In genomic region chr12:85468356-85469157, GRCh38 we compare ENCODE assay signal across 8 cellular contexts.
DNase-seq lines count a peak whose midpoint lies in the region; ATAC-seq, FAIRE-seq and TF ChIP-seq lines count a peak whose summit lies in the region.

No MANE protein-coding gene starts in this region.

- H4K20me1 ChIP-seq in astrocyte (ENCODE audit: insufficient read depth, low read length), result no peaks in the 10 kb centered on the region
- no peaks in the 10 kb centered on the region for H4K20me1 ChIP-seq in hepatocyte (ENCODE audit: insufficient read depth, poor library complexity, severe bottlenecking)

- peak; percentile 32 for FAIRE-seq in astrocyte (lab: Jason Lieb, UNC)

- whole genome bisulfite sequencing in hepatocyte (ENCODE audit: low lambda C conversion rate, missing lambda C conversion rate), result 10% methylated on average over 15 of the region's 15 CpGs

- H3K4me3 ChIP-seq in NT2/D1 (ENCODE audit: insufficient read length, low read depth), result no peak overlapping the region
- H3K4me3 ChIP-seq in astrocyte (ENCODE audit: insufficient read depth, low read depth, low read length), result peak overlapping the region; percentile 49
- no peak overlapping the region for H3K4me3 ChIP-seq in hepatocyte

- H3K36me3 Mint-ChIP-seq in astrocyte (ENCODE audit: low read depth, unreplicated experiment), result no peaks in the 10 kb centered on the region

- ATAC-seq in HG03521 (IDR thresholded peaks at IDR 0.05; ENCODE audit: unreplicated experiment), result peak; percentile 89

- H3K9me3 ChIP-seq in ES-I3 (ENCODE audit: control insufficient read depth, insufficient read depth, low read length) (no peaks in the 10 kb centered on the region; the same call in 1 of the 2 replicates), NT2/D1 (ENCODE audit: insufficient read depth, low read length) (peaks cover 30% of the 10 kb centered on the region), astrocyte (ENCODE audit: insufficient read depth, low read depth, low read length) (no peaks in the 10 kb centered on the region), hepatocyte (ENCODE audit: low read depth) (no peaks in the 10 kb centered on the region)

- no peaks in the 10 kb centered on the region for H3K27me3 Mint-ChIP-seq in astrocyte (ENCODE audit: low read depth, unreplicated experiment)

- peak overlapping the region; percentile 89 for H3K27ac Mint-ChIP-seq in astrocyte (ENCODE audit: unreplicated experiment)

- TF ChIP-seq CTCF in GM20000 (IDR thresholded peaks at IDR 0.05; ENCODE audit: extremely low read depth, missing control alignments), result peak; percentile 74
- peak; percentile 89 for TF ChIP-seq CTCF in astrocyte (IDR thresholded peaks at IDR 0.05; ENCODE audit: insufficient read depth, low read depth, low read length)
- TF ChIP-seq CTCF in hepatocyte (IDR thresholded peaks at IDR 0.05; ENCODE audit: poor library complexity), result peak; percentile 94

- H3K9me2 ChIP-seq in hepatocyte (replicated peaks; ENCODE audit: insufficient read depth), result no peaks in the 10 kb centered on the region

- peak overlapping the region; percentile 78 for H3K4me3 Mint-ChIP-seq in astrocyte (ENCODE audit: unreplicated experiment)

- H3K27me3 ChIP-seq in NT2/D1 (ENCODE audit: insufficient read depth, insufficient read length), result no peaks in the 10 kb centered on the region
- peaks cover 5% of the 10 kb centered on the region for H3K27me3 ChIP-seq in astrocyte (ENCODE audit: insufficient read depth, low read length)
- no peaks in the 10 kb centered on the region for H3K27me3 ChIP-seq in hepatocyte

- H3K27ac ChIP-seq in astrocyte (ENCODE audit: low read depth, low read length) (no peak overlapping the region), hepatocyte (peak overlapping the region; percentile 76)

- H3K4me2 ChIP-seq in astrocyte (ENCODE audit: low read length) (peak overlapping the region; percentile 80), hepatocyte (peak overlapping the region; percentile 70)

- no peaks in the 10 kb centered on the region for H3K9me3 Mint-ChIP-seq in astrocyte (ENCODE audit: unreplicated experiment)

- peak overlapping the region; percentile 35 for H3K9ac ChIP-seq in ES-I3 (ENCODE audit: low read depth, low read length)
- H3K9ac ChIP-seq in NT2/D1 (ENCODE audit: insufficient read length, low read depth), result no peak overlapping the region
- peak overlapping the region; percentile 37 for H3K9ac ChIP-seq in astrocyte (ENCODE audit: low read length)

- H2AFZ ChIP-seq in astrocyte (ENCODE audit: low read depth, low read length) (peak overlapping the region; percentile 44), hepatocyte (peak overlapping the region; percentile 49)

- no peaks in the 10 kb centered on the region for H3K79me2 ChIP-seq in astrocyte (ENCODE audit: insufficient read depth, low read length)
- H3K79me2 ChIP-seq in hepatocyte, result no peaks in the 10 kb centered on the region

- H3K4me1 ChIP-seq in ES-I3 (ENCODE audit: insufficient read depth, low read length) (peaks cover 17% of the 10 kb centered on the region), NT2/D1 (ENCODE audit: insufficient read depth, insufficient read length) (no peaks in the 10 kb centered on the region), astrocyte (ENCODE audit: insufficient read depth, low read length) (peaks cover 15% of the 10 kb centered on the region), hepatocyte (ENCODE audit: insufficient read depth) (peaks cover 4% of the 10 kb centered on the region)

- no peaks in the 10 kb centered on the region for H3K36me3 ChIP-seq in ES-I3 (ENCODE audit: insufficient read depth, low read length)
- no peaks in the 10 kb centered on the region for H3K36me3 ChIP-seq in NT2/D1 (ENCODE audit: insufficient read depth, insufficient read length, low read length)
- H3K36me3 ChIP-seq in astrocyte (ENCODE audit: insufficient read depth, low read length), result no peaks in the 10 kb centered on the region
- no peaks in the 10 kb centered on the region for H3K36me3 ChIP-seq in hepatocyte (replicated peaks; ENCODE audit: insufficient read depth, low read depth)

- H3K4me1 Mint-ChIP-seq in astrocyte (ENCODE audit: low read depth, unreplicated experiment), result peaks cover 48% of the 10 kb centered on the region

- DNase-seq in GM20000 (ENCODE audit: low spot score), result peak; percentile 53
- peak; percentile 44 for DNase-seq in NT2/D1 (ENCODE audit: low read depth, low spot score)
- DNase-seq in astrocyte (ENCODE audit: low read depth), result peak; percentile 47
- peak; percentile 78 for DNase-seq in hepatocyte (ENCODE audit: low spot score)
- peak; percentile 77 for DNase-seq in renal cortical epithelial cell (ENCODE audit: low read depth)
- DNase-seq in mesenteric fat pad (ENCODE audit: low spot score), result no peak
